ENCODE assay signal across 18 cellular contexts in the genomic region with DNA sequence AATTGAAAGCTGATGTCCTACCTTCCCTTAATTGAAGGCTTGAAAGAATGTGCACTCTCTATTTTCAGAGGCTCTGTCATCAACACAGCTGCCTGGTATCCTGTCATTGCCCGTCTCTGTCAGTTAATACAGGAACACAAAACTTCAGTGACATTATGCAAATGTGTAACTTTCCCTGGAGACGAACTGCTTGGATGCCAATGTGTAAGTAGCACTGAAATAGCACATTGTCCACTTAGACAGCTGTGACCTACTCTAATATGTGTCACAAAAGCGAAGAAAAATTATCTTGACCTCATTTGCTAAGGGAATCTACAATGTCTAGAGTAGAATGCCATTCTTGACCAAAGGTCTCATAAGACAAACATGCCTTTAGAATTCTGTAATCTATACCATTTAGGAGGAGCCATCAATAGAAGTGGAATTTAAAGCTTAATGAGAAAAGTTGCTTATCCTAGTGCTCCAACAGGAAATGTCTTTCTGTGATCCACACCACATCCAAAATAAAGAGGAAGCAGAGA.
"Had no signal": no experiment of that assay in that cellular context is flagged by ENCODE, and none has a peak within 500 bp of the region (broad histone marks: within the 10 kb centered on the region; RNA-seq: fewer than 3 reads in every experiment).

No MANE protein-coding gene starts in this region.

- H3K4me1 ChIP-seq: colonic mucosa, gastroesophageal sphincter, heart right ventricle, left ventricle myocardium inferior, parathyroid adenoma, thyroid gland had no signal

- H3K9me3 ChIP-seq: colonic mucosa, mucosa of descending colon, thyroid gland had no signal

- H3K4me3 ChIP-seq: colonic mucosa, gastroesophageal sphincter, heart right ventricle, left ventricle myocardium inferior, mucosa of descending colon, thyroid gland had no signal

- ATAC-seq: gastroesophageal sphincter; heart right ventricle; mucosa of descending colon; naive thymus-derived CD8-positive, alpha-beta T cell had no signal

- H3K9ac ChIP-seq: parathyroid adenoma had no signal

- H3K79me2 ChIP-seq: parathyroid adenoma had no signal

- H2AFZ ChIP-seq: parathyroid adenoma had no signal

- DNase-seq: activated CD4-positive, alpha-beta T cell treated with anti-CD3 and anti-CD28 coated beads for 1 hour; activated gamma-delta T cell; amniotic stem cell; caudate nucleus; colonic mucosa; effector CD4-positive, alpha-beta T cell; heart right ventricle; left ventricle myocardium inferior; mucosa of descending colon; naive thymus-derived CD8-positive, alpha-beta T cell; stimulated activated CD4-positive, alpha-beta T cell treated with anti-CD3 and anti-CD28 coated beads, Interleukin-2, amount 100 ng/mL, for 24 hours; stimulated activated naive CD4-positive, alpha-beta T cell treated with Interleukin-2 at 50 U/mL for 16 hours; SW 1271; T-helper 2 cell; thyroid gland; WERI-Rb-1 had no signal

- H3K36me3 ChIP-seq: colonic mucosa, gastroesophageal sphincter, heart right ventricle, left ventricle myocardium inferior, thyroid gland, WERI-Rb-1 had no signal

- H3K27me3 ChIP-seq: colonic mucosa, gastroesophageal sphincter, heart right ventricle, thyroid gland had no signal

- H3K27ac ChIP-seq: colonic mucosa, gastroesophageal sphincter, heart right ventricle, left ventricle myocardium inferior, parathyroid adenoma, thyroid gland, WERI-Rb-1 had no signal
